8 cellular contexts compared by ENCODE assay signal in genomic region chr5:180831139-180832080, GRCh38. TPM values are rescaled to one million over a fixed set of nuclear protein-coding genes. Genes with fewer than 3 reads are reported as not detected.
A peak's percentile ranks its signal among the peaks of the same experiment; 100 is the strongest.
DNase-seq lines count a peak whose midpoint lies in the region; ATAC-seq and TF ChIP-seq lines count a peak whose summit lies in the region.

No MANE protein-coding gene starts in this region.

- H2BK15ac ChIP-seq in IMR-90 (ENCODE audit: low read depth, low read length), result peak overlapping the region; percentile 35; the same call in 1 of the 3 replicates

- peak overlapping the region; percentile 93 for H3K4me2 ChIP-seq in IMR-90 (ENCODE audit: low read depth, low read length)

- TF ChIP-seq RAD21 in IMR-90 (IDR thresholded peaks at IDR 0.05; ENCODE audit: low read length), result no peak

- peak overlapping the region; percentile 86; the same call in 1 of the 2 replicates for H2AK5ac ChIP-seq in IMR-90 (ENCODE audit: low read depth, low read length)

- peak overlapping the region; percentile 97 for H3K27ac Mint-ChIP-seq in type B pancreatic cell

- H3K4me1 ChIP-seq in IMR-90 (ENCODE audit: control insufficient read depth, insufficient read depth, low read length), result peaks cover 9% of the 10 kb centered on the region
- H3K4me1 ChIP-seq in adipocyte (ENCODE audit: control insufficient read depth, insufficient read depth, low read length), result peaks cover 38% of the 10 kb centered on the region
- peaks cover 5% of the 10 kb centered on the region for H3K4me1 ChIP-seq in cardiac muscle cell (ENCODE audit: low read depth)

- H3K4ac ChIP-seq in IMR-90 (ENCODE audit: low read depth, low read length), result peak overlapping the region; percentile 98

- TSS peak; percentile 62 for BruUV-seq in IMR-90 (replicated peaks; lab: Mats Ljungman, UMichigan)

- H2BK20ac ChIP-seq in IMR-90 (ENCODE audit: low read depth, low read length), result peak overlapping the region; percentile 65; the same call in 1 of the 2 replicates

- peak overlapping the region; percentile 84 for H2BK5ac ChIP-seq in IMR-90 (ENCODE audit: low read depth, low read length, poor library complexity, severe bottlenecking)

- H3K14ac ChIP-seq in IMR-90 (replicated peaks; ENCODE audit: low read depth, low read length), result peak overlapping the region; percentile 99

- no peaks in the 10 kb centered on the region for H3K27me3 ChIP-seq in IMR-90 (ENCODE audit: control insufficient read depth, insufficient read depth, low read length)
- H3K27me3 ChIP-seq in adipocyte (replicated peaks; ENCODE audit: control insufficient read depth, insufficient read depth, low read length), result no peaks in the 10 kb centered on the region
- no peaks in the 10 kb centered on the region for H3K27me3 ChIP-seq in cardiac muscle cell

- WGBS in IMR-90 (ENCODE audit: extremely low coverage in 2 of 2, insufficient read length in 1 of 2), 2 experiments, result 5% methylated on average over 40 of the region's 80 CpGs; no CpG with 5 or more reads in 1 of the 2 experiments

- CTCF ChIA-PET in IMR-90 (lab: Yijun Ruan, JAX), result interaction anchor here (0.6 to 1.2 kb wide), 3 partner anchors 10 to 37 kb away, joined by 3 to 4 read pairs (median 4); no protein-coding TSS in a partner anchor

- H3K9ac ChIP-seq in IMR-90 (ENCODE audit: low read depth, low read length) (peak overlapping the region; percentile 92), adipocyte (ENCODE audit: low read length) (peak overlapping the region; percentile 95)

- TF ChIP-seq CTCF in IMR-90 (conservative IDR thresholded peaks at IDR 0.05; ENCODE audit: low read depth, low read length) (no peak), cardiac muscle cell (IDR thresholded peaks at IDR 0.05; ENCODE audit: low read depth, low read length) (peak; percentile 12), type B pancreatic cell (conservative IDR thresholded peaks at IDR 0.05) (no peak)

- H3K4me3 ChIP-seq in IMR-90 (ENCODE audit: insufficient read depth, low read depth, low read length), result peak overlapping the region; percentile 90
- H3K4me3 ChIP-seq in adipocyte (ENCODE audit: low read length), result peak overlapping the region; percentile 91
- H3K4me3 ChIP-seq in cardiac muscle cell, result peak overlapping the region; percentile 61

- H4K91ac ChIP-seq in IMR-90 (ENCODE audit: insufficient read depth, low read depth, low read length), result peak overlapping the region; percentile 87

- intact Hi-C loops in IMR-90 (cut with micrococcal nuclease), result loop anchor here (1.0 kb wide), 1 partner anchor 21 kb away; no protein-coding TSS in a partner anchor
- intact Hi-C loops in posterior cingulate gyrus (cut with DNase I), result loop anchor here (1.0 kb wide), 1 partner anchor 22 kb away; no protein-coding TSS in a partner anchor

- peaks cover 28% of the 10 kb centered on the region for H3K36me3 Mint-ChIP-seq in type B pancreatic cell

- H2AFZ ChIP-seq in IMR-90 (replicated peaks; ENCODE audit: low read length, poor library complexity), result peak overlapping the region; percentile 100

- H3K4me1 Mint-ChIP-seq in type B pancreatic cell (ENCODE audit: unreplicated experiment), result peaks cover 15% of the 10 kb centered on the region

- no peak for TF ChIP-seq POLR2A in IMR-90 (IDR thresholded peaks at IDR 0.05; ENCODE audit: low read depth, low read length)

- H3K9me3 Mint-ChIP-seq in type B pancreatic cell, result peaks cover 7% of the 10 kb centered on the region

- no peaks in the 10 kb centered on the region for H3K9me3 ChIP-seq in IMR-90 (ENCODE audit: control insufficient read depth, insufficient read depth, low read length)
- H3K9me3 ChIP-seq in adipocyte (ENCODE audit: control insufficient read depth, low read length), result no peaks in the 10 kb centered on the region
- no peaks in the 10 kb centered on the region for H3K9me3 ChIP-seq in cardiac muscle cell (ENCODE audit: low read depth)

- peak overlapping the region; percentile 91 for H3K56ac ChIP-seq in IMR-90 (ENCODE audit: extremely low read depth, insufficient read depth, low read length)

- peaks cover 4% of the 10 kb centered on the region for H3K27me3 Mint-ChIP-seq in type B pancreatic cell

- H4K8ac ChIP-seq in IMR-90 (ENCODE audit: low read depth in 2 of 2, low read length in 2 of 2), result peak overlapping the region; percentile 79 to 95

- dilution Hi-C loops in IMR-90 (cut with HindIII; ENCODE audit: low sequenced_read_pairs, unreplicated experiment), result no loop called here

- peak overlapping the region; percentile 97 for H3K23ac ChIP-seq in IMR-90 (ENCODE audit: low read depth, low read length)

- H3K36me3 ChIP-seq in IMR-90 (ENCODE audit: control insufficient read depth, insufficient read depth, low read length) (peaks cover 16% of the 10 kb centered on the region), adipocyte (ENCODE audit: control insufficient read depth, insufficient read depth, low read length, severe bottlenecking) (peaks cover 27% of the 10 kb centered on the region), cardiac muscle cell (no peaks in the 10 kb centered on the region)

- H3K79me1 ChIP-seq in IMR-90 (ENCODE audit: low read depth in 1 of 2, low read length in 2 of 2), result peaks cover 18 to 28% of the 10 kb centered on the region in 2 experiments

- DNase-seq in G401 (ENCODE audit: low spot score) (peak; percentile 78), IMR-90 (peak; percentile 60), SW480 (ENCODE audit: low spot score) (peak; percentile 75), adipocyte (ENCODE audit: low read depth) (peak; percentile 89), cardiac muscle cell (ENCODE audit: low read depth in 1 of 2, low spot score in 1 of 2) (peak; percentile 70 to 78), posterior cingulate gyrus (peak; percentile 80 to 98 (median 88)), type B pancreatic cell (ENCODE audit: extremely low spot score, unreplicated experiment) (peak; percentile 80)

- peak overlapping the region; percentile 65 for H2BK120ac ChIP-seq in IMR-90 (ENCODE audit: low read depth, low read length)

- peak overlapping the region; percentile 98 for H4K5ac ChIP-seq in IMR-90 (ENCODE audit: low read depth, low read length)

- peak overlapping the region; percentile 93 for H3K18ac ChIP-seq in IMR-90 (ENCODE audit: low read depth, low read length)

- in situ Hi-C loops in G401 (cut with HindIII; ENCODE audit: low sequenced_read_pairs), result no loop called here
- in situ Hi-C loops in IMR-90 (cut with MboI; ENCODE audit: low sequenced_read_pairs), result no loop called here

- ATAC-seq in GM21576 (IDR thresholded peaks at IDR 0.05; ENCODE audit: unreplicated experiment), result peak; percentile 66
- peak; percentile 98 for ATAC-seq in IMR-90 (ENCODE audit: low read depth)

- POLR2A ChIA-PET in IMR-90 (lab: Charles Lee; ENCODE audit: unreplicated experiment), result interaction anchor here (0.6 to 1.0 kb wide), 3 partner anchors 21 to 52 kb away, joined by 3 read pairs; partner anchors contain the start of gene MGAT1

- H3K27ac ChIP-seq in IMR-90 (ENCODE audit: insufficient read depth, low read length), result peak overlapping the region; percentile 89
- H3K27ac ChIP-seq in cardiac muscle cell, result peak overlapping the region; percentile 88

- no peaks in the 10 kb centered on the region for H4K20me1 ChIP-seq in IMR-90 (ENCODE audit: insufficient read depth, low read length)

- peak overlapping the region; percentile 94 for H2AK9ac ChIP-seq in IMR-90 (replicated peaks; ENCODE audit: low read depth, low read length, poor library complexity)

- H3K9me1 ChIP-seq in IMR-90 (ENCODE audit: insufficient read depth, low read length), result peaks cover 8% of the 10 kb centered on the region; the same call in 1 of the 2 replicates

- peak overlapping the region; percentile 97 for H3K4me3 Mint-ChIP-seq in type B pancreatic cell

TF ChIP-seq in IMR-90, 13 proteins besides CTCF, POLR2A, EP300 and RAD21:
- no peak for TF ChIP-seq SMC3 (IDR thresholded peaks at IDR 0.05; ENCODE audit: low read depth, low read length)
- TF ChIP-seq RCOR1 (IDR thresholded peaks at IDR 0.05; ENCODE audit: insufficient replicate concordance, low read length), result no peak
- no peak for TF ChIP-seq FOS (IDR thresholded peaks at IDR 0.05; ENCODE audit: low read depth, low read length)
- no peak for TF ChIP-seq USF2 (IDR thresholded peaks at IDR 0.05; ENCODE audit: low read depth, low read length)
- TF ChIP-seq MAZ (IDR thresholded peaks at IDR 0.05; ENCODE audit: borderline replicate concordance, low read depth, low read length), result peak; percentile 42; the same call in 1 of the 2 replicates
- TF ChIP-seq CHD1 (IDR thresholded peaks at IDR 0.05; ENCODE audit: low read depth, low read length), result no peak
- TF ChIP-seq RFX5 (IDR thresholded peaks at IDR 0.05; ENCODE audit: low read depth, low read length), result no peak
- no peak for TF ChIP-seq MXI1 (IDR thresholded peaks at IDR 0.05; ENCODE audit: borderline replicate concordance, low read depth, low read length)
- no peak for TF ChIP-seq NFE2L2 (IDR thresholded peaks at IDR 0.05; ENCODE audit: low read depth, low read length)

RNA-seq across cellular contexts. Expression of gene MGAT1, which starts 28.8 kb away (rescaled TPM):
- total RNA-seq in G401 (2014; rRNA removed; shearing (Covaris generic)), result 207 and 258 TPM in 2 replicates
- total RNA-seq in IMR-90 (2012; rRNA removed) (56.3 and 62.2 TPM in 2 replicates), cardiac muscle cell (67.6 and 71.5 TPM in 2 replicates), type B pancreatic cell (ENCODE audit: low replicate concordance) (74.8 and 93.4 TPM in 2 replicates)
- polyA plus RNA-seq in IMR-90 (2012; rRNA removed) (141 and 150 TPM in 2 replicates), cardiac muscle cell (63.2 and 65.6 TPM in 2 replicates)
- polyA plus RNA-seq in IMR-90 (2012; cell fraction: cytosol; rRNA removed), result 154 and 222 TPM in 2 replicates
- 76.6 and 140 TPM in 2 replicates for polyA plus RNA-seq in IMR-90 (2012; cell fraction: nucleus; rRNA removed; ENCODE audit: low replicate concordance)

RNA-seq across cellular contexts. Expression of gene ZFP62, which starts 29.7 kb away (rescaled TPM):
- total RNA-seq in G401 (2014; rRNA removed; shearing (Covaris generic)), result 33.0 and 37.9 TPM in 2 replicates
- 20.3 and 29.7 TPM in 2 replicates for total RNA-seq in IMR-90 (2012; rRNA removed)
- polyA plus RNA-seq in IMR-90 (2012; rRNA removed), result 5.4 and 8.2 TPM in 2 replicates
- polyA plus RNA-seq in IMR-90 (2012; cell fraction: cytosol; rRNA removed), result 0.59 and 1.5 TPM in 2 replicates
- 2.2 and 19.6 TPM in 2 replicates for polyA plus RNA-seq in IMR-90 (2012; cell fraction: nucleus; rRNA removed; ENCODE audit: low replicate concordance)
- total RNA-seq in cardiac muscle cell, result 19.1 and 30.0 TPM in 2 replicates
- 14.8 and 15.9 TPM in 2 replicates for polyA plus RNA-seq in cardiac muscle cell
- 45.6 and 49.8 TPM in 2 replicates for total RNA-seq in type B pancreatic cell (ENCODE audit: low replicate concordance)

Comparison
In these comparisons a context has a peak if more than half of its experiments do, and no peak if none do; other contexts are left out.
1. Peak in every context shown above with its lines: DNase-seq, ATAC-seq, H3K4me3 ChIP-seq and H3K27ac ChIP-seq.